ENCODE assay signal across 8 cellular contexts in genomic region chr12:62603811-62604098, GRCh38.
A peak's percentile ranks its signal among the peaks of the same experiment; 100 is the strongest.
DNase-seq lines count a peak whose midpoint lies in the region; ATAC-seq and TF ChIP-seq lines count a peak whose summit lies in the region.

No MANE protein-coding gene starts in this region.

- peak overlapping the region; percentile 75 for H3K4me2 ChIP-seq in DND-41 (ENCODE audit: insufficient read depth, low read length)

- peaks cover 29% of the 10 kb centered on the region for H3K4me1 ChIP-seq in DND-41 (ENCODE audit: insufficient read depth, low read length)
- H3K4me1 ChIP-seq in RWPE2 (ENCODE audit: insufficient read depth, poor library complexity, severe bottlenecking), result peaks cover 16% of the 10 kb centered on the region
- H3K4me1 ChIP-seq in esophagus squamous epithelium, result peaks cover 0 to 34% (median 12%) of the 10 kb centered on the region in 3 donors

- H3K36me3 ChIP-seq in DND-41 (ENCODE audit: insufficient read depth, low read length) (no peaks in the 10 kb centered on the region; the same call in 1 of the 2 replicates), RWPE2 (ENCODE audit: low read depth) (no peaks in the 10 kb centered on the region; the same call in 1 of the 2 replicates), esophagus squamous epithelium (no peaks in the 10 kb centered on the region)

- ATAC-seq in DND-41 (ENCODE audit: insufficient read depth, low read depth), result no peak
- no peak for ATAC-seq in RWPE2 (ENCODE audit: low read depth)

- H3K9ac ChIP-seq in DND-41 (ENCODE audit: low read depth, low read length), result peak overlapping the region; percentile 100

- no peak for TF ChIP-seq POLR2A in esophagus squamous epithelium (IDR thresholded peaks at IDR 0.05)

- H3K79me2 ChIP-seq in DND-41 (ENCODE audit: insufficient read depth, low read length), result peaks cover 36% of the 10 kb centered on the region

- peaks cover 3% of the 10 kb centered on the region; the same call in 1 of the 2 replicates for H4K20me1 ChIP-seq in DND-41 (ENCODE audit: insufficient read depth, low read length)

- H3K4me3 ChIP-seq in DND-41 (ENCODE audit: low read depth in 1 of 2, low read length in 2 of 2), result peak overlapping the region; percentile 68 to 70
- peak overlapping the region; percentile 85 for H3K4me3 ChIP-seq in RWPE2 (ENCODE audit: severe bottlenecking)
- peak overlapping the region; percentile 67 to 94 (median 86) for H3K4me3 ChIP-seq in esophagus squamous epithelium

- intact Hi-C loops in esophagus squamous epithelium (cut with DNase I), result no loop called here

- H2AFZ ChIP-seq in DND-41 (ENCODE audit: low read depth, low read length), result peak overlapping the region; percentile 92

- H3K27me3 ChIP-seq in DND-41 (ENCODE audit: insufficient read depth, low read length, poor library complexity), result no peaks in the 10 kb centered on the region
- no peaks in the 10 kb centered on the region for H3K27me3 ChIP-seq in RWPE2 (ENCODE audit: insufficient read depth, poor library complexity, severe bottlenecking)
- no peaks in the 10 kb centered on the region for H3K27me3 ChIP-seq in esophagus squamous epithelium

- no peaks in the 10 kb centered on the region for H3K9me3 ChIP-seq in DND-41 (ENCODE audit: insufficient read depth, low read length, severe bottlenecking)
- no peaks in the 10 kb centered on the region for H3K9me3 ChIP-seq in RWPE2 (ENCODE audit: severe bottlenecking)
- no peaks in the 10 kb centered on the region for H3K9me3 ChIP-seq in esophagus squamous epithelium

- no peak for TF ChIP-seq CTCF in DND-41 (IDR thresholded peaks at IDR 0.05; ENCODE audit: borderline replicate concordance, extremely low read depth, low read length, poor library complexity, severe bottlenecking)
- TF ChIP-seq CTCF in RWPE2 (IDR thresholded peaks at IDR 0.05; ENCODE audit: poor library complexity, severe bottlenecking), result no peak
- TF ChIP-seq CTCF in esophagus squamous epithelium (IDR thresholded peaks at IDR 0.05), result no peak

- WGBS in esophagus squamous epithelium, 2 donors, result 2% methylated on average over 4 to 11 of the region's 14 CpGs

- H3K27ac ChIP-seq in DND-41 (ENCODE audit: low read length) (peak overlapping the region; percentile 96), RWPE2 (ENCODE audit: poor library complexity, severe bottlenecking) (peak overlapping the region; percentile 91), esophagus squamous epithelium (peak overlapping the region; percentile 98 to 100 (median 98))

- no peak for DNase-seq in DND-41
- DNase-seq in RWPE2 (ENCODE audit: low spot score), result no peak
- DNase-seq in esophagus squamous epithelium (lab: John Stamatoyannopoulos, UW), result no peak
- peak; percentile 42 for DNase-seq in pons (ENCODE audit: low spot score)
- no peak for DNase-seq in inferior parietal cortex (ENCODE audit: extremely low spot score)
- no peak for DNase-seq in DMS53 treated with DMSO at 0.1 percent for 48 hours (lab: John Stamatoyannopoulos, UW; ENCODE audit: unreplicated experiment)
- DNase-seq in A172 (ENCODE audit: low spot score), result no peak
- no peak for DNase-seq in NK-92 treated with Interleukin-12 subunit alpha and Interleukin-12 subunit beta, amount 100 ng/mL, for 24 hours (lab: John Stamatoyannopoulos, UW)
